8 cellular contexts compared by ENCODE assay signal in genomic region chr4:88285235-88285505, GRCh38. TPM values are rescaled to one million over a fixed set of nuclear protein-coding genes. Genes with fewer than 3 reads are reported as not detected.
A peak's percentile ranks its signal among the peaks of the same experiment; 100 is the strongest.
DNase-seq lines count a peak whose midpoint lies in the region; ATAC-seq and TF ChIP-seq lines count a peak whose summit lies in the region.

No MANE protein-coding gene starts in this region.

- peaks cover 32% of the 10 kb centered on the region for H3K4me1 Mint-ChIP-seq in activated naive CD4-positive, alpha-beta T cell treated with anti-CD3 and anti-CD28 coated beads for 36 hours (ENCODE audit: low read depth)
- H3K4me1 Mint-ChIP-seq in memory B cell, result peaks cover 28% of the 10 kb centered on the region

- no peak for ATAC-seq in memory B cell (ENCODE audit: low read depth)
- ATAC-seq in GM21576 (IDR thresholded peaks at IDR 0.05; ENCODE audit: unreplicated experiment), result no peak

- H3K27ac Mint-ChIP-seq in activated naive CD4-positive, alpha-beta T cell treated with anti-CD3 and anti-CD28 coated beads for 36 hours, result peak overlapping the region; percentile 97
- peak overlapping the region; percentile 92 for H3K27ac Mint-ChIP-seq in memory B cell

- no peak for TF ChIP-seq CTCF in astrocyte of the spinal cord (IDR thresholded peaks at IDR 0.05; ENCODE audit: low read depth, low read length)
- no peak for TF ChIP-seq CTCF in transverse colon (IDR thresholded peaks at IDR 0.05)

- peaks cover 5 to 23% (median 17%) of the 10 kb centered on the region in 4 donors for H3K4me1 ChIP-seq in transverse colon

- CTCF ChIA-PET in activated naive CD4-positive, alpha-beta T cell treated with anti-CD3 and anti-CD28 coated beads for 36 hours (lab: Charles Lee), result interaction anchor here (1.3 to 2.1 kb wide), 4 partner anchors 35 to 432 kb away, joined by 3 to 12 read pairs (median 6); no protein-coding TSS in a partner anchor

- no peaks in the 10 kb centered on the region for H3K36me3 ChIP-seq in transverse colon

- no peak for TF ChIP-seq POLR2A in transverse colon (IDR thresholded peaks at IDR 0.05)

- H3K27me3 ChIP-seq in transverse colon, result no peaks in the 10 kb centered on the region

- no peak for DNase-seq in activated naive CD4-positive, alpha-beta T cell treated with anti-CD3 and anti-CD28 coated beads for 36 hours
- no peak for DNase-seq in activated naive CD4-positive, alpha-beta T cell (lab: John Stamatoyannopoulos, UW)
- DNase-seq in astrocyte of the spinal cord (ENCODE audit: low read depth, low spot score), result no peak
- DNase-seq in memory B cell (ENCODE audit: low spot score in 2 of 2), result no peak
- no peak for DNase-seq in transverse colon
- no peak for DNase-seq in HCEC 1CT
- no peak for DNase-seq in SW480 (ENCODE audit: low spot score)

- H3K9me3 ChIP-seq in transverse colon, result no peaks in the 10 kb centered on the region

- H3K4me3 ChIP-seq in astrocyte of the spinal cord (ENCODE audit: low read depth, low read length) (peak overlapping the region; percentile 70), transverse colon (peak overlapping the region; percentile 30 to 82 (median 72))

- in situ Hi-C loops in astrocyte of the spinal cord (cut with HindIII; ENCODE audit: low sequenced_read_pairs) (no loop called here), transverse colon (cut with MboI; ENCODE audit: low pct_ligation_motif_present in 1 of 4, low pct_unique_long_range_greater_than_20kb in 1 of 4, low sequenced_read_pairs in 3 of 4) (no loop called here)

- H3K36me3 Mint-ChIP-seq in activated naive CD4-positive, alpha-beta T cell treated with anti-CD3 and anti-CD28 coated beads for 36 hours (ENCODE audit: low read depth), result peaks cover 9% of the 10 kb centered on the region
- H3K36me3 Mint-ChIP-seq in memory B cell, result no peaks in the 10 kb centered on the region

- intact Hi-C loops in activated naive CD4-positive, alpha-beta T cell treated with anti-CD3 and anti-CD28 coated beads for 36 hours (cut with micrococcal nuclease), result loop anchor here (2.0 to 10.0 kb wide), 3 partner anchors 230 to 1010 kb away; partner anchors contain the start of gene PKD2
- intact Hi-C loops in transverse colon (cut with DNase I; ENCODE audit: low total_unique reads), result no loop called here

- no peaks in the 10 kb centered on the region for H3K9me3 Mint-ChIP-seq in activated naive CD4-positive, alpha-beta T cell treated with anti-CD3 and anti-CD28 coated beads for 36 hours
- H3K9me3 Mint-ChIP-seq in memory B cell, result no peaks in the 10 kb centered on the region

- WGBS in transverse colon (ENCODE audit: low coverage in 1 of 2), 2 donors, result 22 to 24% methylated on average over 3 of the region's 3 CpGs

- H3K4me3 Mint-ChIP-seq in activated naive CD4-positive, alpha-beta T cell treated with anti-CD3 and anti-CD28 coated beads for 36 hours, result peak overlapping the region; percentile 89
- peak overlapping the region; percentile 91 for H3K4me3 Mint-ChIP-seq in memory B cell

- TF ChIP-seq EP300 in transverse colon (IDR thresholded peaks at IDR 0.05; ENCODE audit: low read depth), result no peak

- no peaks in the 10 kb centered on the region for H3K27me3 Mint-ChIP-seq in activated naive CD4-positive, alpha-beta T cell treated with anti-CD3 and anti-CD28 coated beads for 36 hours (ENCODE audit: low read depth)
- no peaks in the 10 kb centered on the region for H3K27me3 Mint-ChIP-seq in memory B cell

- peak overlapping the region; percentile 97 to 100 (median 98) for H3K27ac ChIP-seq in transverse colon

RNA-seq across cellular contexts. Expression of gene PPM1K, which starts 0.8 kb away (rescaled TPM):
- total RNA-seq in activated naive CD4-positive, alpha-beta T cell treated with anti-CD3 and anti-CD28 coated beads for 36 hours, result 10 to 100 TPM; 54.1 to 55.2 TPM
- 10 to 100 TPM in 1 of 4 donors, 1 to 10 TPM in 3; 7.6 to 14.8 (median 9.0) TPM for total RNA-seq in transverse colon
